In the genomic region with DNA sequence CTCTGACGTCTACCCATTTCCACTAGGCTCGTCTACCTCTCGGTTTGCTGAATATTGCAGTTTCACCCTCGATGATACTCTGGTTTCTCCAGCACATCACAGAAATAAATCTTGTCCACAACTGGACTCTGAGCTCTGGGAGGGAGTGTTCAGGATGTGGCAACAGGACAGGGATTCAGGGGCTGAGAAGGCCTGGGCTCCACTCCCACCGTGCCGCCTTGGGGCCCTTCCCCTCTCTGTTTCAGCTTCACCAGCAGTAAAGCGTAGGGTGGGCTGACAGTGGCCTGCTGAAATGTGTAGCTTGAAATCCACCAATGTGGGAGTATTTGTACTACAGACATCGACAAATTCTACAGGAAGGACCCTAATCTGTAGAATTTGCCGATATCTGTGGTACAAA, we compare ENCODE assay signal across 9 cellular contexts. TPM values are rescaled to one million over a fixed set of nuclear protein-coding genes. Genes with fewer than 3 reads are reported as not detected.
"Had no signal": no experiment of that assay in that cellular context is flagged by ENCODE, and none has a peak within 500 bp of the region (broad histone marks: within the 10 kb centered on the region; RNA-seq: fewer than 3 reads in every experiment).

No MANE protein-coding gene starts in this region.

- H3K4me3 ChIP-seq: GM12878 had no signal

- ATAC-seq: GM12878 had no signal

- FAIRE-seq: G401.6, GM12878, GM12891, GM12892, GM18507, GM19239 had no signal

- DNase-seq: GDM1, GF-D8 had no signal

RNA-seq across cellular contexts. Expression of a gene that starts 20.0 kb away (rescaled TPM):
- total RNA-seq: G401, GM12878 had no signal
- polyA plus RNA-seq: GM12878 had no signal

RNA-seq across cellular contexts. Expression of a gene that starts 35.5 kb away (rescaled TPM):
- total RNA-seq: G401 had no signal

RNA-seq across cellular contexts. Expression of a gene that starts 55.7 kb away (rescaled TPM):
- total RNA-seq: G401 had no signal
